ENCODE assay signal across 10 cellular contexts in genomic region chr11:16356057-16356750, GRCh38. TPM values are rescaled to one million over a fixed set of nuclear protein-coding genes. Genes with fewer than 3 reads are reported as not detected.
A peak's percentile ranks its signal among the peaks of the same experiment; 100 is the strongest.
DNase-seq lines count a peak whose midpoint lies in the region; ATAC-seq and TF ChIP-seq lines count a peak whose summit lies in the region.
"Had no signal": no experiment of that assay in that cellular context is flagged by ENCODE, and none has a peak within 500 bp of the region (broad histone marks: within the 10 kb centered on the region; RNA-seq: fewer than 3 reads in every experiment).

TSS of gene SOX6 (minus strand) at chr11:16356546. CDS start at chr11:16341248, 15,298 bp downstream.

- intact Hi-C loops in left colon (cut with DNase I, micrococcal nuclease) = no loop called here

- DNase-seq in NCI-H1105 treated with DMSO at 0.1 percent for 48 hours (lab: John Stamatoyannopoulos, UW) (peak; percentile 23), NCI-H1105 (lab: John Stamatoyannopoulos, UW) (no peak), left colon (no peak), GM10248 (ENCODE audit: extremely low spot score) (no peak), cortex of kidney (lab: John Stamatoyannopoulos, UW) (no peak)
- DNase-seq: colonic mucosa had no signal

- POLR2A ChIA-PET in GM10248 (lab: Yijun Ruan, JAX) = no interaction called here

- peak; percentile 44 for ATAC-seq in left colon
- ATAC-seq in HG02870 (IDR thresholded peaks at IDR 0.05; ENCODE audit: unreplicated experiment) = no peak

- no peak for TF ChIP-seq CTCF in GM10248 (IDR thresholded peaks at IDR 0.05; ENCODE audit: control extremely low read depth, extremely low read depth, low read depth, missing control alignments)

- H3K27ac ChIP-seq in cingulate gyrus (ENCODE audit: low read depth, low read length) = peak within 1 kb of the TSS; percentile 41
- peak within 1 kb of the TSS; percentile 14 for H3K27ac ChIP-seq in temporal lobe (ENCODE audit: low read depth, low read length)
- H3K27ac ChIP-seq: 22Rv1, colonic mucosa had no signal

- CTCF ChIA-PET in GM10248 (lab: Yijun Ruan, JAX) = interaction anchor here (1.6 kb wide), 1 partner anchor 9 kb away, joined by 4 read pairs; no protein-coding TSS in a partner anchor

RNA-seq across cellular contexts. Expression of gene SOX6, which starts in this region (rescaled TPM):
- total RNA-seq in left colon (1 to 10 TPM; 7.6 to 7.8 TPM), temporal lobe (23.6 TPM)
